ENCODE assay signal across 16 cellular contexts in the genomic region with DNA sequence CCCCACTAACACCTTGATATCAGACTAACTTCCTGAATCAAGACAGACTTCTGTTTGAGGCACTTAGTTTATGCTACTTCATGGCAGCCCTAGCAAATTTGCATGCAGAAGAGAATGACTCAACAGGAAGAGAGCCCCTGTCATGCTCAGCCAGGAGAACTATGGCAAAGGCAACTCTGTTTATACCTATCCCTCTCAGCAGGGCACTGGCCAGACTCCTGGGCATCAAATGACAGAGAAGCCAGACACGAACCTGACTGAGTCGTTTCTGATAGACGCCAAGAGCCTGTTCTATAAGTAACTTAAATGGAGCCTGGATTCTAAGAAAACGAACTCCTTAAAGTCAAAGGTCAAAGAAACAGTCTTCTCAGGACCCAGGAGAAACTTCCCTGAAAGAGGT. TPM values are rescaled to one million over a fixed set of nuclear protein-coding genes. Genes with fewer than 3 reads are reported as not detected.
A peak's percentile ranks its signal among the peaks of the same experiment; 100 is the strongest.
DNase-seq lines count a peak whose midpoint lies in the region; ATAC-seq, FAIRE-seq and TF ChIP-seq lines count a peak whose summit lies in the region.
"Had no signal": no experiment of that assay in that cellular context is flagged by ENCODE, and none has a peak within 500 bp of the region (broad histone marks: within the 10 kb centered on the region; RNA-seq: fewer than 3 reads in every experiment).

No MANE protein-coding gene starts in this region.

- no TSS peak for BruUV-seq in K562 (replicated peaks; lab: Mats Ljungman, UMichigan)

- H3K79me2 ChIP-seq in K562 (ENCODE audit: control insufficient read depth, insufficient read depth, low read length), result no peaks in the 10 kb centered on the region

- no peaks in the 10 kb centered on the region for H3K9me3 ChIP-seq in MG63
- no peaks in the 10 kb centered on the region for H3K9me3 ChIP-seq in K562 (replicated peaks; ENCODE audit: control insufficient read depth, insufficient read depth, low read depth, low read length)
- H3K9me3 ChIP-seq: right atrium auricular region had no signal

- H3K27ac ChIP-seq in K562 (ENCODE audit: extremely low read depth, low read depth, low read length), result no peak overlapping the region
- H3K27ac ChIP-seq: 22Rv1, right atrium auricular region had no signal

- H3K36me3 ChIP-seq in MG63 (no peaks in the 10 kb centered on the region), K562 (ENCODE audit: control insufficient read depth, insufficient read depth, low read length) (no peaks in the 10 kb centered on the region)
- H3K36me3 ChIP-seq: right atrium auricular region had no signal

- H3K4me3 ChIP-seq in MG63 (no peak overlapping the region), K562 (no peak overlapping the region)
- H3K4me3 ChIP-seq: right atrium auricular region had no signal

- TF ChIP-seq EP300 in K562 (IDR thresholded peaks at IDR 0.05; ENCODE audit: low read length), result no peak

- no peak for TF ChIP-seq CTCF in K562 (IDR thresholded peaks at IDR 0.05 in 2 of 3, conservative IDR thresholded peaks at IDR 0.05 in 1 of 3; ENCODE audit: insufficient read depth in 2 of 3, low read depth in 1 of 3, low read length in 3 of 3)

- DNase-seq in DMS153 (lab: John Stamatoyannopoulos, UW), result peak; percentile 18
- no peak for DNase-seq in DMS153 treated with DMSO at 0.1 percent for 48 hours (lab: John Stamatoyannopoulos, UW; ENCODE audit: unreplicated experiment)
- peak; percentile 67 for DNase-seq in MG63
- peak in 1 of 4 experiments; percentile 7 for DNase-seq in K562 (ENCODE audit: extremely low read depth in 1 of 4, low spot score in 3 of 4)
- peak; percentile 14 for DNase-seq in mesenteric fat pad (ENCODE audit: low spot score)
- no peak for DNase-seq in NCI-H69 (lab: John Stamatoyannopoulos, UW)
- no peak for DNase-seq in RCC 7860 (ENCODE audit: low spot score)
- DNase-seq: activated CD4-positive, CD25-positive, alpha-beta regulatory T cell treated with anti-CD3 and anti-CD28 coated beads, Interleukin-2, amount 50 U/mL, for 72 hours; activated gamma-delta T cell; Kasumi-1; NCI-H446 treated with DMSO at 0.1 percent for 48 hours had no signal

- intact Hi-C loops in K562 (cut with micrococcal nuclease), result no loop called here

- H3K9me1 ChIP-seq in K562 (ENCODE audit: control insufficient read depth, insufficient read depth, low read length), result no peaks in the 10 kb centered on the region

- POLR2A ChIA-PET in K562 (lab: Yijun Ruan, JAX), result interaction anchor here (0.6 to 1.1 kb wide), 2 partner anchors 68 to 89 kb away, joined by 3 read pairs; no protein-coding TSS in a partner anchor

- H3K9ac ChIP-seq in K562 (ENCODE audit: insufficient read depth in 1 of 2, low read depth in 2 of 2, low read length in 2 of 2), result no peak overlapping the region

- 4% methylated on average over 4 of the region's 4 CpGs for WGBS in K562 (ENCODE audit: insufficient coverage, low coverage, missing lambda C conversion rate)

- H3K4me2 ChIP-seq in K562 (ENCODE audit: insufficient read depth, low read length), result no peak overlapping the region

- no peak for TF ChIP-seq RAD21 in K562 (CRISPR knock-in tag; conservative IDR thresholded peaks at IDR 0.05 in 1 of 2, IDR thresholded peaks at IDR 0.05 in 1 of 2)

- H4K20me1 ChIP-seq in K562 (replicated peaks; ENCODE audit: control insufficient read depth, insufficient read depth, low read length), result no peaks in the 10 kb centered on the region

- H2AFZ ChIP-seq in K562 (ENCODE audit: low read depth, low read length), result peak overlapping the region; percentile 52; the same call in 1 of the 2 replicates

- TF ChIP-seq POLR2A in K562 (conservative IDR thresholded peaks at IDR 0.05), result no peak

- FAIRE-seq in K562 (lab: Jason Lieb, UNC) (no peak), RCC 7860 (lab: Jason Lieb, UNC) (no peak)
- FAIRE-seq: D721Med had no signal

- in situ Hi-C loops in K562 (cut with MboI), result no loop called here

- peaks cover under 1% of the 10 kb centered on the region; the same call in 1 of the 2 replicates for H3K27me3 ChIP-seq in MG63
- peaks cover 0 to 6% of the 10 kb centered on the region in 2 experiments; a peak in 1 of 5 replicates for H3K27me3 ChIP-seq in K562 (ENCODE audit: control insufficient read depth in 2 of 2, insufficient read depth in 2 of 2, low read length in 2 of 2)
- H3K27me3 ChIP-seq: right atrium auricular region had no signal

- CTCF ChIA-PET in K562 (lab: Yijun Ruan, JAX; ENCODE audit: low intra/inter-chr PET ratio), result no interaction called here

- ATAC-seq in K562, result peak; percentile 71
- ATAC-seq in GM21737 (IDR thresholded peaks at IDR 0.05; ENCODE audit: unreplicated experiment), result no peak
- ATAC-seq: SK-N-SH treated with all-trans-retinoic acid at 6 μM for 48 hours had no signal

- peaks cover 0 to 10% of the 10 kb centered on the region in 2 experiments; a peak in 3 of 5 replicates for H3K4me1 ChIP-seq in K562 (replicated peaks in 1 of 2; ENCODE audit: control insufficient read depth in 2 of 2, insufficient read depth in 2 of 2, low read length in 2 of 2)
- H3K4me1 ChIP-seq: right atrium auricular region had no signal

TF ChIP-seq in K562, 482 proteins besides CTCF, POLR2A, EP300 and RAD21 (continues in another document):
- TF ChIP-seq SLC30A9 (CRISPR knock-in tag; IDR thresholded peaks at IDR 0.05), result no peak
- no peak for TF ChIP-seq NCOA4 (IDR thresholded peaks at IDR 0.05; ENCODE audit: partially characterized antibody)
- TF ChIP-seq, protein P1, sequence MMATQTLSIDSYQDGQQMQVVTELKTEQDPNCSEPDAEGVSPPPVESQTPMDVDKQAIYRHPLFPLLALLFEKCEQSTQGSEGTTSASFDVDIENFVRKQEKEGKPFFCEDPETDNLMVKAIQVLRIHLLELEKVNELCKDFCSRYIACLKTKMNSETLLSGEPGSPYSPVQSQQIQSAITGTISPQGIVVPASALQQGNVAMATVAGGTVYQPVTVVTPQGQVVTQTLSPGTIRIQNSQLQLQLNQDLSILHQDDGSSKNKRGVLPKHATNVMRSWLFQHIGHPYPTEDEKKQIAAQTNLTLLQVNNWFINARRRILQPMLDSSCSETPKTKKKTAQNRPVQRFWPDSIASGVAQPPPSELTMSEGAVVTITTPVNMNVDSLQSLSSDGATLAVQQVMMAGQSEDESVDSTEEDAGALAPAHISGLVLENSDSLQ (IDR thresholded peaks at IDR 0.05), result no peak
- peak; percentile 42; the same call in 1 of the 2 replicates for TF ChIP-seq ZNF316 (IDR thresholded peaks at IDR 0.05)
- TF ChIP-seq NR2C2 (CRISPR knock-in tag; IDR thresholded peaks at IDR 0.05), result no peak
- peak; percentile 64 for TF ChIP-seq NR2C2 (tag; IDR thresholded peaks at IDR 0.05)
- no peak for TF ChIP-seq TGIF2 (CRISPR knock-in tag; IDR thresholded peaks at IDR 0.05)
- no peak for TF ChIP-seq MEF2A (IDR thresholded peaks at IDR 0.05; ENCODE audit: control insufficient read depth, low read depth, low read length)
- no peak for TF ChIP-seq PURB (CRISPR knock-in tag; IDR thresholded peaks at IDR 0.05; ENCODE audit: low read depth)
- no peak for TF ChIP-seq BRD9 (IDR thresholded peaks at IDR 0.05; ENCODE audit: low read depth, partially characterized antibody)
- no peak for TF ChIP-seq ZNF197 (CRISPR knock-in tag; IDR thresholded peaks at IDR 0.05; ENCODE audit: low read depth)
- no peak for TF ChIP-seq CBFA2T3 (IDR thresholded peaks at IDR 0.05)
- no peak for TF ChIP-seq ZNF77 (CRISPR knock-in tag; IDR thresholded peaks at IDR 0.05)
- TF ChIP-seq NBN (IDR thresholded peaks at IDR 0.05; ENCODE audit: low read depth), result no peak
- no peak for TF ChIP-seq TCF7L2 (IDR thresholded peaks at IDR 0.05; ENCODE audit: low read depth, low read length)
- TF ChIP-seq MECOM (CRISPR knock-in tag; IDR thresholded peaks at IDR 0.05), result no peak
- TF ChIP-seq CBFA2T2 (conservative IDR thresholded peaks at IDR 0.05), result no peak
- no peak for TF ChIP-seq SP2 (IDR thresholded peaks at IDR 0.05; ENCODE audit: extremely low read depth, low read depth, low read length, poor library complexity, severe bottlenecking)
- TF ChIP-seq, protein P2, sequence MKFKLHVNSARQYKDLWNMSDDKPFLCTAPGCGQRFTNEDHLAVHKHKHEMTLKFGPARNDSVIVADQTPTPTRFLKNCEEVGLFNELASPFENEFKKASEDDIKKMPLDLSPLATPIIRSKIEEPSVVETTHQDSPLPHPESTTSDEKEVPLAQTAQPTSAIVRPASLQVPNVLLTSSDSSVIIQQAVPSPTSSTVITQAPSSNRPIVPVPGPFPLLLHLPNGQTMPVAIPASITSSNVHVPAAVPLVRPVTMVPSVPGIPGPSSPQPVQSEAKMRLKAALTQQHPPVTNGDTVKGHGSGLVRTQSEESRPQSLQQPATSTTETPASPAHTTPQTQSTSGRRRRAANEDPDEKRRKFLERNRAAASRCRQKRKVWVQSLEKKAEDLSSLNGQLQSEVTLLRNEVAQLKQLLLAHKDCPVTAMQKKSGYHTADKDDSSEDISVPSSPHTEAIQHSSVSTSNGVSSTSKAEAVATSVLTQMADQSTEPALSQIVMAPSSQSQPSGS (CRISPR knock-in tag; IDR thresholded peaks at IDR 0.05), result no peak

RNA-seq across cellular contexts. Expression of a gene that starts 50.9 kb away (rescaled TPM):
- total RNA-seq in MG63 (2014; rRNA removed; shearing (Covaris generic); ENCODE audit: low replicate concordance), result 8.0 and 11.4 TPM in 2 replicates
- total RNA-seq in K562 (2011; cell fraction: chromatin; rRNA removed; ENCODE audit: low replicate concordance), result 1.5 and 4.5 TPM in 2 replicates
- 3.7 and 5.2 TPM in 2 replicates for total RNA-seq in K562 (2011; cell fraction: nucleolus; rRNA removed)
- total RNA-seq in K562 (2011; cell fraction: nucleoplasm; rRNA removed), result 3.3 and 3.7 TPM in 2 replicates
- total RNA-seq in K562 (2014; rRNA removed), result 5.0 and 6.5 TPM in 2 replicates
- 1.7 and 2.1 TPM in 2 replicates for total RNA-seq in K562 (2014; rRNA removed; fragmentation: Illumina TruSeq; extraction: Trizol)
- total RNA-seq in K562 (2015; rRNA removed; fragmentation: Illumina TruSeq; extraction: Trizol), result 2.0 and 2.5 TPM in 2 replicates
- 7.6 and 8.4 TPM in 2 replicates for total RNA-seq in K562 (2021)
- polyA plus RNA-seq in K562 (2011; rRNA removed), result 1.1 and 1.9 TPM in 2 replicates
- polyA plus RNA-seq in K562 (2011; cell fraction: cytosol; rRNA removed), result 1.7 and 2.5 TPM in 2 replicates
- 4.6 and 5.8 TPM in 2 replicates for polyA plus RNA-seq in K562 (2011; cell fraction: nucleus; rRNA removed)
- polyA plus RNA-seq in K562 (2012), result 7.0 and 71.7 TPM in 2 replicates
- polyA plus RNA-seq in K562 (2014; fragmentation: Illumina TruSeq; extraction: Trizol), result 5.4 and 7.2 TPM in 2 replicates
- under 1 TPM; 0.10 to 0.11 TPM for polyA plus RNA-seq in K562 (2014; fragmentation: Nextera tagmentation; extraction: Ambion mirVana)
- polyA plus RNA-seq in K562 (2014; rRNA removed), result 5.7 TPM in 2 replicates
- polyA minus RNA-seq in K562 (2011; rRNA and poly(A)+ RNA removed), result 0.57 and 0.95 TPM in 2 replicates
- 1.2 and 1.5 TPM in 2 replicates for polyA minus RNA-seq in K562 (2011; cell fraction: cytosol; rRNA and poly(A)+ RNA removed)
- 1.1 and 1.3 TPM in 2 replicates for polyA minus RNA-seq in K562 (2011; cell fraction: nucleus; rRNA and poly(A)+ RNA removed)
- total RNA-seq in mesenteric fat pad, result 5.3 TPM

Comparison
In these comparisons a context has a peak if more than half of its experiments do, and no peak if none do; other contexts are left out.
1. DNase-seq: peak in DMS153 (single experiment), MG63 (single experiment) and mesenteric fat pad (single experiment); none in DMS153 treated with DMSO at 0.1 percent for 48 hours (single experiment), NCI-H69 (single experiment) and RCC 7860 (single experiment).